ENCODE assay signal across 8 cellular contexts in the genomic region with DNA sequence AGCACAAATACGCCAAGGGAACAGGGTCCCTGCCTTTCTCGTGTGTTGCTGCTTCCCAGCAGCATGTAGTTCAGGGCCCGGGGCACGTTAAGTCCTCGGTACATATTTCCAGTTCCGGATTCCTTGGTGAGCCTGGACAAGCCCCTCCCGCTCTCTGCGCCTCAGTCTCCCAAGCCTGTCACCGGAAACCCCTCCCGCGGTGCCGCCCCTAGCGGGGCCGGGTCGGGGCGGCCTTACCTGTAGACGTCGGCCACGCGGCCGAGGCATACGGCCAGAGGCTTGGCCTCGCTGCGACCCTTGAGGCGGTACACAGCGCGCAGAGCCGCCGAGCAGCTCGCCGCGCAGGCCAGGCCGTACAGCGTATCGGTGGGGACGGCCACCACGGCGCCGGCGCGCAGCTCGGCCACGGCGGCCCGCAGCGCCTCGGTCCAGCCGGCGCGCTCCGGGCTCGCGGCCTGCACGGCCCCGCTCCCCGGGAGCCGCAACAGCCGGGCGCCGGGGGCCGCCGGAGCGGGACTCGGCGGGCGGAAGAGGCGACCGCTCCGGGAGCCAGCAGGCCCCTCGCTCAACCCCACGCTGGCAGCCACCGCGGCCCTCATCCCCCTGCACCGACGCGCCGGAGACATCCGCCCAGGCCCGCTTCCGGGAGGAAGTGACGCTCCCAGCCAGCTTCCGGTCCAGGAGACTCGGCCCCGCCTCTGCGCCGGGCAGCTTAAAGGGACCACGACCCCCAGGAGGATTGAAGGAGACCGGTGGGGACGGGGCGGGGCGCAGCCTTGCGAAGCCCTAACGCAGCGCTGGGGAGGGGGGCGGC. TPM values are rescaled to one million over a fixed set of nuclear protein-coding genes. Genes with fewer than 3 reads are reported as not detected.
DNase-seq lines count a peak whose midpoint lies in the region; ATAC-seq and TF ChIP-seq lines count a peak whose summit lies in the region.

A gene (plus strand): TSS at position 236 of the 814 bp plus-strand sequence. CDS start 615 bp downstream, outside the sequence.
A gene with protein sequence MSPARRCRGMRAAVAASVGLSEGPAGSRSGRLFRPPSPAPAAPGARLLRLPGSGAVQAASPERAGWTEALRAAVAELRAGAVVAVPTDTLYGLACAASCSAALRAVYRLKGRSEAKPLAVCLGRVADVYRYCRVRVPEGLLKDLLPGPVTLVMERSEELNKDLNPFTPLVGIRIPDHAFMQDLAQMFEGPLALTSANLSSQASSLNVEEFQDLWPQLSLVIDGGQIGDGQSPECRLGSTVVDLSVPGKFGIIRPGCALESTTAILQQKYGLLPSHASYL (minus strand): TSS at position 654 of the 814 bp plus-strand sequence. CDS start 28 bp downstream, at position 626.

- peak within 1 kb of the TSS; percentile 78 for H3K9ac ChIP-seq in SU-DHL-6 (ENCODE audit: low read length)

- H3K9me3 ChIP-seq in SU-DHL-6 (ENCODE audit: insufficient read depth, low read length) (no peaks in the 10 kb centered on the region), thoracic aorta (no peaks in the 10 kb centered on the region)

- H3K4me1 ChIP-seq in thoracic aorta (ENCODE audit: control insufficient read depth in 1 of 2, low read depth in 2 of 2), result peaks cover 12 to 30% of the 10 kb centered on the region in 2 donors

- peaks cover 9% of the 10 kb centered on the region; the same call in 1 of the 2 replicates for H4K20me1 ChIP-seq in SU-DHL-6 (ENCODE audit: low read depth, low read length)

- POLR2A ChIA-PET in activated naive CD8-positive, alpha-beta T cell treated with anti-CD3 and anti-CD28 coated beads, Interleukin-2, amount 10 ng/mL, durations not matched to agents 7 days and 5 days (lab: Charles Lee), result interaction anchor here (0.6 to 2.8 kb wide), 19 partner anchors 9 to 333 kb away, joined by 3 to 34 read pairs (median 5); a partner anchor contains a TSS

- peak within 1 kb of the TSS; percentile 98 for H3K27ac Mint-ChIP-seq in activated naive CD8-positive, alpha-beta T cell treated with anti-CD3 and anti-CD28 coated beads, Interleukin-2, amount 10 ng/mL, durations not matched to agents 7 days and 5 days
- peak within 1 kb of the TSS; percentile 97 for H3K27ac Mint-ChIP-seq in osteocyte (ENCODE audit: unreplicated experiment)

- H3K79me2 ChIP-seq in SU-DHL-6 (ENCODE audit: insufficient read depth, low read length), result peaks cover 26% of the 10 kb centered on the region

- DNase-seq in NCI-H1105 treated with DMSO at 0.1 percent for 48 hours (lab: John Stamatoyannopoulos, UW), result peak; percentile 92
- DNase-seq in activated naive CD8-positive, alpha-beta T cell treated with anti-CD3 and anti-CD28 coated beads, Interleukin-2, amount 10 ng/mL, durations not matched to agents 7 days and 5 days, result peak; percentile 93
- peak; percentile 88 to 99 (median 97) for DNase-seq in head of caudate nucleus
- peak; percentile 97 for DNase-seq in osteocyte (ENCODE audit: extremely low spot score, unreplicated experiment)
- peak; percentile 76 for DNase-seq in thoracic aorta (ENCODE audit: low spot score)

- H2AFZ ChIP-seq in SU-DHL-6 (ENCODE audit: low read depth, low read length, severe bottlenecking), result peak within 1 kb of the TSS; percentile 10

- H3K27me3 Mint-ChIP-seq in activated naive CD8-positive, alpha-beta T cell treated with anti-CD3 and anti-CD28 coated beads, Interleukin-2, amount 10 ng/mL, durations not matched to agents 7 days and 5 days, result no peaks in the 10 kb centered on the region
- no peaks in the 10 kb centered on the region for H3K27me3 Mint-ChIP-seq in osteocyte (ENCODE audit: unreplicated experiment)

- peak within 1 kb of the TSS; percentile 96 for H3K4me3 ChIP-seq in GM08714 (ENCODE audit: low read length)
- H3K4me3 ChIP-seq in SU-DHL-6 (ENCODE audit: insufficient read depth, low read length, poor library complexity, severe bottlenecking), result peak within 1 kb of the TSS; percentile 95
- H3K4me3 ChIP-seq in thoracic aorta, result peak within 1 kb of the TSS; percentile 91

- H3K27me3 ChIP-seq in SU-DHL-6 (ENCODE audit: low read length) (no peaks in the 10 kb centered on the region), thoracic aorta (replicated peaks; ENCODE audit: insufficient read depth) (no peaks in the 10 kb centered on the region)

- H3K36me3 Mint-ChIP-seq in activated naive CD8-positive, alpha-beta T cell treated with anti-CD3 and anti-CD28 coated beads, Interleukin-2, amount 10 ng/mL, durations not matched to agents 7 days and 5 days, result peaks cover 21% of the 10 kb centered on the region
- peaks cover 21% of the 10 kb centered on the region for H3K36me3 Mint-ChIP-seq in osteocyte (ENCODE audit: unreplicated experiment)

- intact Hi-C loops in head of caudate nucleus (cut with DNase I), result loop anchor here (2.0 kb wide), 2 partner anchors 51 to 117 kb away; a partner anchor contains a TSS

- H3K36me3 ChIP-seq in SU-DHL-6 (ENCODE audit: low read length), result peaks cover 26% of the 10 kb centered on the region
- H3K36me3 ChIP-seq in thoracic aorta, result peaks cover 32% of the 10 kb centered on the region

- H3K4me3 Mint-ChIP-seq in activated naive CD8-positive, alpha-beta T cell treated with anti-CD3 and anti-CD28 coated beads, Interleukin-2, amount 10 ng/mL, durations not matched to agents 7 days and 5 days, result peak within 1 kb of the TSS; percentile 97
- peak within 1 kb of the TSS; percentile 88 for H3K4me3 Mint-ChIP-seq in osteocyte (ENCODE audit: unreplicated experiment)

- H3K9me3 Mint-ChIP-seq in activated naive CD8-positive, alpha-beta T cell treated with anti-CD3 and anti-CD28 coated beads, Interleukin-2, amount 10 ng/mL, durations not matched to agents 7 days and 5 days, result no peaks in the 10 kb centered on the region
- H3K9me3 Mint-ChIP-seq in osteocyte (ENCODE audit: unreplicated experiment), result no peaks in the 10 kb centered on the region

- peak within 1 kb of the TSS; percentile 86 for H3K4me2 ChIP-seq in SU-DHL-6 (ENCODE audit: low read depth, low read length, poor library complexity, severe bottlenecking)

- ATAC-seq in HG02610 (IDR thresholded peaks at IDR 0.05; ENCODE audit: unreplicated experiment), result peak; percentile 88
- ATAC-seq in activated naive CD8-positive, alpha-beta T cell treated with anti-CD3 and anti-CD28 coated beads, Interleukin-2, amount 10 ng/mL, durations not matched to agents 7 days and 5 days (ENCODE audit: low read depth), result peak; percentile 87
- peak; percentile 93 for ATAC-seq in thoracic aorta (ENCODE audit: insufficient number of reproducible peaks, low FRiP score, low read depth)

- H3K9me2 ChIP-seq in SU-DHL-6 (replicated peaks; ENCODE audit: insufficient read depth, low read length), result no peaks in the 10 kb centered on the region

- H3K4me1 Mint-ChIP-seq in activated naive CD8-positive, alpha-beta T cell treated with anti-CD3 and anti-CD28 coated beads, Interleukin-2, amount 10 ng/mL, durations not matched to agents 7 days and 5 days, result peaks cover 24% of the 10 kb centered on the region
- peaks cover 32% of the 10 kb centered on the region for H3K4me1 Mint-ChIP-seq in osteocyte (ENCODE audit: unreplicated experiment)

- peaks cover 18% of the 10 kb centered on the region for H3F3A ChIP-seq in SU-DHL-6 (ENCODE audit: insufficient read depth)

- TF ChIP-seq CTCF in SU-DHL-6 (IDR thresholded peaks at IDR 0.05; ENCODE audit: insufficient read depth, low read length, poor library complexity, severe bottlenecking) (no peak), osteocyte (IDR thresholded peaks at IDR 0.05) (no peak), thoracic aorta (IDR thresholded peaks at IDR 0.05) (no peak)

- H3K27ac ChIP-seq in SU-DHL-6 (ENCODE audit: low read depth, low read length) (peak within 1 kb of the TSS; percentile 21), thoracic aorta (peak within 1 kb of the TSS; percentile 84 to 91)

RNA-seq across cellular contexts. Expression of the first gene that starts in this region (rescaled TPM):
- 10 to 100 TPM; 15.4 to 18.0 TPM for total RNA-seq in activated naive CD8-positive, alpha-beta T cell treated with anti-CD3 and anti-CD28 coated beads, Interleukin-2, amount 10 ng/mL, durations not matched to agents 7 days and 5 days
- total RNA-seq in osteocyte (55.0 and 57.0 TPM in 2 replicates), thoracic aorta (10 to 100 TPM; 33.9 to 96.0 TPM)

RNA-seq across cellular contexts. Expression of the second gene that starts in this region (rescaled TPM):
- total RNA-seq in activated naive CD8-positive, alpha-beta T cell treated with anti-CD3 and anti-CD28 coated beads, Interleukin-2, amount 10 ng/mL, durations not matched to agents 7 days and 5 days, result 10 to 100 TPM; 13.3 to 14.1 TPM
- total RNA-seq in osteocyte (12.7 and 14.3 TPM in 2 replicates), thoracic aorta (1 to 10 TPM; 8.7 to 9.7 TPM)

Comparison
In these comparisons a context has a peak if more than half of its experiments do, and no peak if none do; other contexts are left out.
1. Peak in every context shown above with its lines: DNase-seq, ATAC-seq, H3K4me3 ChIP-seq and H3K27ac ChIP-seq.